ENCODE assay signal across 17 cellular contexts in genomic region chr1:33045246-33045645, GRCh38. TPM values are rescaled to one million over a fixed set of nuclear protein-coding genes. Genes with fewer than 3 reads are reported as not detected.
A peak's percentile ranks its signal among the peaks of the same experiment; 100 is the strongest.
DNase-seq lines count a peak whose midpoint lies in the region; ATAC-seq and TF ChIP-seq lines count a peak whose summit lies in the region.
"Had no signal": no experiment of that assay in that cellular context is flagged by ENCODE, and none has a peak within 500 bp of the region (broad histone marks: within the 10 kb centered on the region; RNA-seq: fewer than 3 reads in every experiment).

No MANE protein-coding gene starts in this region.

- no peaks in the 10 kb centered on the region for H3K36me3 ChIP-seq in Karpas-422 (ENCODE audit: insufficient read depth, low read length)
- H3K36me3 ChIP-seq: thoracic aorta had no signal

- H3K4me3 ChIP-seq in Karpas-422 (ENCODE audit: low read length) (no peak overlapping the region), choroid plexus epithelial cell (ENCODE audit: low read depth, low read length) (no peak overlapping the region)
- H3K4me3 ChIP-seq: skin epidermis, thoracic aorta had no signal

- TF ChIP-seq CTCF in Calu3 (IDR thresholded peaks at IDR 0.05; ENCODE audit: unreplicated experiment) (no peak), choroid plexus epithelial cell (conservative IDR thresholded peaks at IDR 0.05; ENCODE audit: low read depth, low read length) (no peak)

- no peaks in the 10 kb centered on the region; the same call in 1 of the 2 replicates for H3K4me1 ChIP-seq in Karpas-422 (ENCODE audit: low read length)

- DNase-seq in Calu3 (peak; percentile 36), Karpas-422 (peak; percentile 65), choroid plexus epithelial cell (ENCODE audit: low read depth) (peak; percentile 34), putamen (ENCODE audit: low spot score) (no peak)
- no peak for DNase-seq in natural killer cell treated with Interleukin-12 subunit alpha and Interleukin-12 subunit beta and Interleukin-15 and Interleukin-18, amount 100 ng/mL, for 72 hours (ENCODE audit: low spot score)
- no peak for DNase-seq in activated effector memory CD4-positive, alpha-beta T cell treated with anti-CD3 and anti-CD28 coated beads, Interleukin-2, amount 50 U/mL, for 16 hours
- no peak for DNase-seq in activated naive CD4-positive, alpha-beta T cell (lab: John Stamatoyannopoulos, UW)
- no peak for DNase-seq in activated T-cell treated with anti-CD3 and anti-CD28 coated beads, Interleukin-2, amount 50 U/mL, for 1 hour
- DNase-seq: CD4-positive, CD25-positive, alpha-beta regulatory T cell; effector CD8-positive, alpha-beta T cell; foreskin keratinocyte; islet precursor cell; naive thymus-derived CD4-positive, alpha-beta T cell; NCI-H345 had no signal

- no peak overlapping the region for H2AFZ ChIP-seq in Karpas-422 (ENCODE audit: low read length)

- no peaks in the 10 kb centered on the region for H3K9me2 ChIP-seq in Karpas-422 (replicated peaks; ENCODE audit: insufficient read depth, low read length)

- no peaks in the 10 kb centered on the region for H3K9me3 Mint-ChIP-seq in Calu3 (ENCODE audit: low read depth, unreplicated experiment)
- H3K9me3 Mint-ChIP-seq in natural killer cell treated with Interleukin-12 subunit alpha and Interleukin-12 subunit beta and Interleukin-15 and Interleukin-18, amount 100 ng/mL, for 72 hours = peaks cover 3% of the 10 kb centered on the region

- no peak overlapping the region for H3K4me3 Mint-ChIP-seq in Calu3 (ENCODE audit: low read depth, unreplicated experiment)
- peak overlapping the region; percentile 85 for H3K4me3 Mint-ChIP-seq in natural killer cell treated with Interleukin-12 subunit alpha and Interleukin-12 subunit beta and Interleukin-15 and Interleukin-18, amount 100 ng/mL, for 72 hours
- H3K4me3 Mint-ChIP-seq: CD4-positive, CD25-positive, alpha-beta regulatory T cell; naive thymus-derived CD4-positive, alpha-beta T cell had no signal

- peaks cover 4% of the 10 kb centered on the region for H3K36me3 Mint-ChIP-seq in Calu3 (ENCODE audit: insufficient read depth, unreplicated experiment)
- H3K36me3 Mint-ChIP-seq in natural killer cell treated with Interleukin-12 subunit alpha and Interleukin-12 subunit beta and Interleukin-15 and Interleukin-18, amount 100 ng/mL, for 72 hours = no peaks in the 10 kb centered on the region
- H3K36me3 Mint-ChIP-seq: CD4-positive, CD25-positive, alpha-beta regulatory T cell had no signal

- H3K27me3 ChIP-seq in Karpas-422 (ENCODE audit: low read length) = no peaks in the 10 kb centered on the region
- H3K27me3 ChIP-seq: foreskin keratinocyte had no signal

- H3K9me3 ChIP-seq in Karpas-422 (ENCODE audit: low read length) = no peaks in the 10 kb centered on the region
- H3K9me3 ChIP-seq: thoracic aorta had no signal

- intact Hi-C loops in Calu3 (cut with micrococcal nuclease; ENCODE audit: unreplicated experiment) = no loop called here

- H3K27ac ChIP-seq in Karpas-422 (ENCODE audit: low read length) = no peak overlapping the region
- H3K27ac ChIP-seq: foreskin keratinocyte, skin epidermis, thoracic aorta, VCaP had no signal

- BruUV-seq in Calu3 (replicated peaks; lab: Mats Ljungman, UMichigan) = no TSS peak

- no peaks in the 10 kb centered on the region for H3K79me2 ChIP-seq in Karpas-422 (ENCODE audit: low read length)

- no peaks in the 10 kb centered on the region for H3K27me3 Mint-ChIP-seq in Calu3 (ENCODE audit: unreplicated experiment)
- no peaks in the 10 kb centered on the region for H3K27me3 Mint-ChIP-seq in natural killer cell treated with Interleukin-12 subunit alpha and Interleukin-12 subunit beta and Interleukin-15 and Interleukin-18, amount 100 ng/mL, for 72 hours

- no peak overlapping the region for H3K27ac Mint-ChIP-seq in Calu3 (ENCODE audit: unreplicated experiment)
- H3K27ac Mint-ChIP-seq in natural killer cell treated with Interleukin-12 subunit alpha and Interleukin-12 subunit beta and Interleukin-15 and Interleukin-18, amount 100 ng/mL, for 72 hours = peak overlapping the region; percentile 88 to 95

- H3K9ac ChIP-seq in Karpas-422 (ENCODE audit: low read length) = no peak overlapping the region

- H3K4me1 Mint-ChIP-seq in Calu3 (ENCODE audit: low read depth, unreplicated experiment) = peaks cover 12% of the 10 kb centered on the region
- H3K4me1 Mint-ChIP-seq in natural killer cell treated with Interleukin-12 subunit alpha and Interleukin-12 subunit beta and Interleukin-15 and Interleukin-18, amount 100 ng/mL, for 72 hours (ENCODE audit: low read depth in 2 of 2) = peaks cover 61 to 64% of the 10 kb centered on the region in 2 donors

- ATAC-seq in natural killer cell treated with Interleukin-12 subunit alpha and Interleukin-12 subunit beta and Interleukin-15 and Interleukin-18, amount 100 ng/mL, for 72 hours = peak; percentile 34 to 37
- ATAC-seq: foreskin keratinocyte had no signal

- CTCF ChIA-PET in Calu3 (lab: Charles Lee) = no interaction called here

- no peaks in the 10 kb centered on the region for H4K20me1 ChIP-seq in Karpas-422 (ENCODE audit: insufficient read depth, low read depth, low read length)

- H3K4me2 ChIP-seq in Karpas-422 (ENCODE audit: low read depth, low read length, poor library complexity, severe bottlenecking) = no peak overlapping the region

RNA-seq across cellular contexts. Expression of gene AK2, which starts 8.6 kb away (rescaled TPM):
- total RNA-seq in Calu3 (2022) = 226 and 233 TPM in 2 replicates
- 145 and 287 TPM in 2 replicates for total RNA-seq in Karpas-422 (2014; rRNA removed; shearing (Covaris generic); ENCODE audit: low replicate concordance)
- total RNA-seq in natural killer cell treated with Interleukin-12 subunit alpha and Interleukin-12 subunit beta and Interleukin-15 and Interleukin-18, amount 100 ng/mL, for 72 hours = 100 to 1,000 TPM; 379 to 475 TPM

RNA-seq across cellular contexts. Expression of gene AZIN2, which starts 35.7 kb away (rescaled TPM):
- total RNA-seq in Calu3 (2022) = 3.3 and 3.6 TPM in 2 replicates
- 0.30 and 1.8 TPM in 2 replicates for total RNA-seq in Karpas-422 (2014; rRNA removed; shearing (Covaris generic); ENCODE audit: low replicate concordance)
- total RNA-seq in natural killer cell treated with Interleukin-12 subunit alpha and Interleukin-12 subunit beta and Interleukin-15 and Interleukin-18, amount 100 ng/mL, for 72 hours = 1 to 10 TPM; 2.4 to 4.4 TPM

Comparison
In these comparisons a context has a peak if more than half of its experiments do, and no peak if none do; other contexts are left out.
1. DNase-seq: peak in Calu3 (single experiment), Karpas-422 (single experiment) and choroid plexus epithelial cell (single experiment); none in natural killer cell treated with Interleukin-12 subunit alpha and Interleukin-12 subunit beta and Interleukin-15 and Interleukin-18, amount 100 ng/mL, for 72 hours (single experiment), activated effector memory CD4-positive, alpha-beta T cell treated with anti-CD3 and anti-CD28 coated beads, Interleukin-2, amount 50 U/mL, for 16 hours (single experiment), activated naive CD4-positive, alpha-beta T cell (0 of 4), activated T-cell treated with anti-CD3 and anti-CD28 coated beads, Interleukin-2, amount 50 U/mL, for 1 hour (single experiment) and putamen (single experiment).